16 cellular contexts compared by ENCODE assay signal in genomic region chr16:49837673-49838360, GRCh38. TPM values are rescaled to one million over a fixed set of nuclear protein-coding genes. Genes with fewer than 3 reads are reported as not detected.
A peak's percentile ranks its signal among the peaks of the same experiment; 100 is the strongest.
DNase-seq lines count a peak whose midpoint lies in the region; ATAC-seq, FAIRE-seq and TF ChIP-seq lines count a peak whose summit lies in the region.
"Had no signal": no experiment of that assay in that cellular context is flagged by ENCODE, and none has a peak within 500 bp of the region (broad histone marks: within the 10 kb centered on the region; RNA-seq: fewer than 3 reads in every experiment).

No MANE protein-coding gene starts in this region.

- H3K36me3 Mint-ChIP-seq in T-cell = no peaks in the 10 kb centered on the region
- H3K36me3 Mint-ChIP-seq: activated naive CD8-positive, alpha-beta T cell treated with anti-CD3 and anti-CD28 coated beads, Interleukin-2, amount 10 ng/mL, durations not matched to agents 7 days and 5 days had no signal

- H3K4me3 Mint-ChIP-seq in T-cell = no peak overlapping the region
- H3K4me3 Mint-ChIP-seq: activated naive CD8-positive, alpha-beta T cell treated with anti-CD3 and anti-CD28 coated beads, Interleukin-2, amount 10 ng/mL, durations not matched to agents 7 days and 5 days; HFFc6; stimulated activated naive CD8-positive, alpha-beta T cell treated with anti-CD3 and anti-CD28 coated beads, Interleukin-15, Interleukin-2, amounts not matched to agents 100 ng/mL and 50 ng/mL, for 24 hours had no signal

- no peaks in the 10 kb centered on the region for H3K9me1 ChIP-seq in K562 (ENCODE audit: control insufficient read depth, insufficient read depth, low read length)

- H3K9me3 ChIP-seq in BLaER1 treated with 17β-estradiol and CSF1 and Interleukin-3, amounts not matched to agents 10 nM and 100 nM (replicated peaks in 1 of 11) = no peaks in the 10 kb centered on the region
- H3K9me3 ChIP-seq in K562 (replicated peaks; ENCODE audit: control insufficient read depth, insufficient read depth, low read depth, low read length) (no peaks in the 10 kb centered on the region), iPS-18a (ENCODE audit: control insufficient read depth, low read depth, low read length) (no peaks in the 10 kb centered on the region), psoas muscle (no peaks in the 10 kb centered on the region)
- H3K9me3 ChIP-seq: Caco-2 had no signal

- in situ Hi-C loops in K562 (cut with MboI) = no loop called here

- TF ChIP-seq CTCF in K562 (IDR thresholded peaks at IDR 0.05 in 2 of 3, conservative IDR thresholded peaks at IDR 0.05 in 1 of 3; ENCODE audit: insufficient read depth in 2 of 3, low read depth in 1 of 3, low read length in 3 of 3) = no peak
- no peak for TF ChIP-seq CTCF in psoas muscle (IDR thresholded peaks at IDR 0.05)
- no peak for TF ChIP-seq CTCF in lower leg skin (IDR thresholded peaks at IDR 0.05)

- H3K4me3 ChIP-seq in BLaER1 treated with 17β-estradiol and CSF1 and Interleukin-3, amounts not matched to agents 10 nM and 100 nM = peak overlapping the region in 9 of 10 experiments; percentile 3 to 68 (median 51); a peak in 13 of 20 replicates
- H3K4me3 ChIP-seq in K562 (no peak overlapping the region), iPS-18a (ENCODE audit: low read length) (peak overlapping the region; percentile 37), psoas muscle (no peak overlapping the region), lower leg skin (ENCODE audit: low read depth, poor library complexity, severe bottlenecking) (no peak overlapping the region)

- CTCF ChIA-PET in K562 (lab: Yijun Ruan, JAX; ENCODE audit: low intra/inter-chr PET ratio) = no interaction called here
- CTCF ChIA-PET in T-cell (lab: Charles Lee) = no interaction called here

- H3K9ac ChIP-seq in BLaER1 treated with 17β-estradiol and CSF1 and Interleukin-3, amounts not matched to agents 10 nM and 100 nM = peak overlapping the region in 10 of 11 experiments; percentile 78 to 98 (median 93); a peak in 20 of 22 replicates
- H3K9ac ChIP-seq in K562 (ENCODE audit: insufficient read depth in 1 of 2, low read depth in 2 of 2, low read length in 2 of 2) (no peak overlapping the region), iPS-18a (ENCODE audit: low read length) (peak overlapping the region; percentile 30)

- no peaks in the 10 kb centered on the region for H3K9me3 Mint-ChIP-seq in T-cell
- H3K9me3 Mint-ChIP-seq: activated naive CD8-positive, alpha-beta T cell treated with anti-CD3 and anti-CD28 coated beads, Interleukin-2, amount 10 ng/mL, durations not matched to agents 7 days and 5 days; HFFc6; stimulated activated naive CD8-positive, alpha-beta T cell treated with anti-CD3 and anti-CD28 coated beads, Interleukin-15, Interleukin-2, amounts not matched to agents 100 ng/mL and 50 ng/mL, for 24 hours had no signal

- TF ChIP-seq RAD21 in K562 (CRISPR knock-in tag; conservative IDR thresholded peaks at IDR 0.05 in 1 of 2, IDR thresholded peaks at IDR 0.05 in 1 of 2) = no peak

- H3K36me3 ChIP-seq in BLaER1 treated with 17β-estradiol and CSF1 and Interleukin-3, amounts not matched to agents 10 nM and 100 nM = no peaks in the 10 kb centered on the region
- H3K36me3 ChIP-seq in K562 (ENCODE audit: control insufficient read depth, insufficient read depth, low read length) (no peaks in the 10 kb centered on the region), iPS-18a (ENCODE audit: control insufficient read depth, low read depth, low read length) (no peaks in the 10 kb centered on the region), psoas muscle (ENCODE audit: insufficient read depth in 1 of 2, low read depth in 1 of 2) (no peaks in the 10 kb centered on the region)

- no peaks in the 10 kb centered on the region for H4K20me1 ChIP-seq in BLaER1 treated with 17β-estradiol and CSF1 and Interleukin-3, amounts not matched to agents 10 nM and 100 nM
- no peaks in the 10 kb centered on the region for H4K20me1 ChIP-seq in K562 (replicated peaks; ENCODE audit: control insufficient read depth, insufficient read depth, low read length)

- peaks cover 0 to 8% (median 0%) of the 10 kb centered on the region in 11 experiments; a peak in 2 of 22 replicates for H3K27me3 ChIP-seq in BLaER1 treated with 17β-estradiol and CSF1 and Interleukin-3, amounts not matched to agents 10 nM and 100 nM
- H3K27me3 ChIP-seq in K562 (ENCODE audit: control insufficient read depth in 2 of 2, insufficient read depth in 2 of 2, low read length in 2 of 2) (peaks cover 23 to 55% of the 10 kb centered on the region in 2 experiments), iPS-18a (ENCODE audit: control insufficient read depth, insufficient read depth, low read length) (no peaks in the 10 kb centered on the region), psoas muscle (ENCODE audit: insufficient read depth in 3 of 3, low read length in 2 of 3) (no peaks in the 10 kb centered on the region)

- 4% methylated on average over 14 of the region's 16 CpGs for WGBS in K562 (ENCODE audit: insufficient coverage, low coverage, missing lambda C conversion rate)
- 70 to 82% (median 71%) methylated on average over 16 of the region's 16 CpGs for WGBS in psoas muscle, 3 donors
- 76 to 80% methylated on average over 16 of the region's 16 CpGs for WGBS in lower leg skin, 2 donors

- no TSS peak for BruUV-seq in K562 (replicated peaks; lab: Mats Ljungman, UMichigan)

- FAIRE-seq in K562 (lab: Jason Lieb, UNC) = no peak
- FAIRE-seq: HTR-8/SVneo had no signal

- POLR2A ChIA-PET in K562 (lab: Yijun Ruan, JAX) = no interaction called here
- POLR2A ChIA-PET in T-cell (lab: Charles Lee) = no interaction called here

- peaks cover 31 to 47% of the 10 kb centered on the region in 2 donors for H3K27me3 Mint-ChIP-seq in T-cell

- H3K4me2 ChIP-seq in BLaER1 treated with 17β-estradiol and CSF1 and Interleukin-3, amounts not matched to agents 10 nM and 100 nM = peak overlapping the region; percentile 91 to 100 (median 99)
- no peak overlapping the region; the same call in 1 of the 2 replicates for H3K4me2 ChIP-seq in K562 (ENCODE audit: insufficient read depth, low read length)

- DNase-seq in K562 (ENCODE audit: extremely low read depth in 1 of 4, low spot score in 3 of 4) = peak in 2 of 4 experiments; percentile 28 to 35
- no peak for DNase-seq in psoas muscle
- DNase-seq in MV-4-11 (lab: John Stamatoyannopoulos, UW) = no peak
- DNase-seq in lower leg skin (ENCODE audit: low spot score in 2 of 2) = no peak
- DNase-seq in NCI-H69 (lab: John Stamatoyannopoulos, UW) = no peak
- DNase-seq in T-cell = no peak
- DNase-seq: activated CD4-positive, CD25-positive, alpha-beta regulatory T cell; activated CD8-positive, alpha-beta memory T cell treated with anti-CD3 and anti-CD28 coated beads, Interleukin-2, amount 50 U/mL, for 48 hours; activated naive CD8-positive, alpha-beta T cell treated with anti-CD3 and anti-CD28 coated beads, Interleukin-2, amount 10 ng/mL, durations not matched to agents 7 days and 5 days; Caco-2; HFFc6 had no signal

- intact Hi-C loops in K562 (cut with micrococcal nuclease) (no loop called here), psoas muscle (cut with DNase I) (loop anchor here in 1 of 2 donors (2.0 kb wide), 1 partner anchor 13 kb away; no protein-coding TSS in a partner anchor), lower leg skin (cut with DNase I; ENCODE audit: low total_unique reads) (no loop called here)

- no peak overlapping the region for H3K27ac Mint-ChIP-seq in T-cell
- H3K27ac Mint-ChIP-seq: activated naive CD8-positive, alpha-beta T cell treated with anti-CD3 and anti-CD28 coated beads, Interleukin-2, amount 10 ng/mL, durations not matched to agents 7 days and 5 days; HFFc6; stimulated activated naive CD8-positive, alpha-beta T cell treated with anti-CD3 and anti-CD28 coated beads, Interleukin-15, Interleukin-2, amounts not matched to agents 100 ng/mL and 50 ng/mL, for 24 hours had no signal

- H3K79me2 ChIP-seq in K562 (ENCODE audit: control insufficient read depth, insufficient read depth, low read length) = no peaks in the 10 kb centered on the region

- ATAC-seq in K562 (peak; percentile 85), psoas muscle (no peak), T-cell (replicated peaks in 1 of 4) (no peak)
- ATAC-seq: SK-N-SH treated with all-trans-retinoic acid at 6 μM for 48 hours had no signal

- H3K4me1 Mint-ChIP-seq in T-cell = no peaks in the 10 kb centered on the region
- H3K4me1 Mint-ChIP-seq: activated naive CD8-positive, alpha-beta T cell treated with anti-CD3 and anti-CD28 coated beads, Interleukin-2, amount 10 ng/mL, durations not matched to agents 7 days and 5 days had no signal

- no peak overlapping the region for H2AFZ ChIP-seq in K562 (ENCODE audit: low read depth, low read length)

- H3K27ac ChIP-seq in BLaER1 treated with 17β-estradiol and CSF1 and Interleukin-3, amounts not matched to agents 10 nM and 100 nM = peak overlapping the region in 9 of 11 experiments; percentile 90 to 100 (median 99); a peak in 18 of 22 replicates
- no peak overlapping the region for H3K27ac ChIP-seq in K562 (ENCODE audit: extremely low read depth, low read depth, low read length)
- no peak overlapping the region for H3K27ac ChIP-seq in iPS-18a (ENCODE audit: low read length)
- peak overlapping the region; percentile 93 for H3K27ac ChIP-seq in psoas muscle

- H3K4me1 ChIP-seq in BLaER1 treated with 17β-estradiol and CSF1 and Interleukin-3, amounts not matched to agents 10 nM and 100 nM = peaks cover 46 to 98% (median 95%) of the 10 kb centered on the region in 10 experiments
- peaks cover 0 to 5% of the 10 kb centered on the region in 2 experiments; a peak in 2 of 5 replicates for H3K4me1 ChIP-seq in K562 (replicated peaks in 1 of 2; ENCODE audit: control insufficient read depth in 2 of 2, insufficient read depth in 2 of 2, low read length in 2 of 2)
- peaks cover 60% of the 10 kb centered on the region for H3K4me1 ChIP-seq in iPS-18a (ENCODE audit: control insufficient read depth, low read depth, low read length)
- peaks cover 82% of the 10 kb centered on the region for H3K4me1 ChIP-seq in psoas muscle
- H3K4me1 ChIP-seq: Caco-2 had no signal

- TF ChIP-seq POLR2A in K562 (conservative IDR thresholded peaks at IDR 0.05) (no peak), lower leg skin (IDR thresholded peaks at IDR 0.05) (no peak)

- no peak for TF ChIP-seq EP300 in K562 (IDR thresholded peaks at IDR 0.05; ENCODE audit: low read length)

RNA-seq across cellular contexts. Expression of gene ZNF423, which starts 18.1 kb away (rescaled TPM):
- not detected in 2 replicates for total RNA-seq in K562 (2011; cell fraction: chromatin; rRNA removed; ENCODE audit: low replicate concordance)
- total RNA-seq in K562 (2011; cell fraction: nucleolus; rRNA removed) = not detected in 2 replicates
- not detected in 2 replicates for total RNA-seq in K562 (2011; cell fraction: nucleoplasm; rRNA removed)
- total RNA-seq in K562 (2014; rRNA removed) (not detected in 2 replicates), K562 (2014; rRNA removed; fragmentation: Illumina TruSeq; extraction: Trizol) (not detected in 2 replicates), K562 (2015; rRNA removed; fragmentation: Illumina TruSeq; extraction: Trizol) (not detected in 2 replicates), K562 (2021) (not detected in 2 replicates), psoas muscle (10 to 100 TPM; 14.4 to 30.7 (median 20.6) TPM), lower leg skin (1 to 10 TPM in 3 of 4 donors, under 1 TPM in 1; 0.67 to 3.7 (median 2.2) TPM), T-cell (under 1 TPM in 2 of 5 donors, not detected in 3; 0.07 to 0.12 TPM)
- polyA plus RNA-seq in K562 (2011; rRNA removed) (not detected in 2 replicates), K562 (2014; fragmentation: Illumina TruSeq; extraction: Trizol) (not detected in 2 replicates), K562 (2014; fragmentation: Nextera tagmentation; extraction: Ambion mirVana) (not detected), K562 (2014; rRNA removed) (not detected in 2 replicates), psoas muscle (1 to 10 TPM; 2.3 to 5.4 (median 4.4) TPM)
- polyA plus RNA-seq in K562 (2011; cell fraction: cytosol; rRNA removed) = 0.03 TPM in 1 of 2 replicates, not detected in the other
- polyA plus RNA-seq in K562 (2011; cell fraction: nucleus; rRNA removed) = not detected in 2 replicates
- not detected in 2 replicates for polyA plus RNA-seq in K562 (2012)
- polyA minus RNA-seq in K562 (2011; rRNA and poly(A)+ RNA removed) = not detected in 2 replicates
- polyA minus RNA-seq in K562 (2011; cell fraction: cytosol; rRNA and poly(A)+ RNA removed) = not detected in 2 replicates
- not detected in 2 replicates for polyA minus RNA-seq in K562 (2011; cell fraction: nucleus; rRNA and poly(A)+ RNA removed)
- total RNA-seq: HFFc6 had no signal

Comparison
In these comparisons a context has a peak if more than half of its experiments do, and no peak if none do; other contexts are left out.
1. H3K27ac ChIP-seq: peak in BLaER1 treated with 17β-estradiol and CSF1 and Interleukin-3, amounts not matched to agents 10 nM and 100 nM (9 of 11) and psoas muscle (single experiment); none in K562 (single experiment) and iPS-18a (single experiment).
2. H3K4me3 ChIP-seq: peak in BLaER1 treated with 17β-estradiol and CSF1 and Interleukin-3, amounts not matched to agents 10 nM and 100 nM (9 of 10) and iPS-18a (single experiment); none in K562 (single experiment), psoas muscle (single experiment) and lower leg skin (single experiment).
3. H3K9ac ChIP-seq: peak in BLaER1 treated with 17β-estradiol and CSF1 and Interleukin-3, amounts not matched to agents 10 nM and 100 nM (10 of 11) and iPS-18a (single experiment); none in K562 (0 of 2).